Comparison of ENCODE assay signal across 6 cellular contexts in genomic region chr5:90355635-90356034, GRCh38.
"Had no signal": no experiment of that assay in that cellular context is flagged by ENCODE, and none has a peak within 500 bp of the region (broad histone marks: within the 10 kb centered on the region; RNA-seq: fewer than 3 reads in every experiment).

No MANE protein-coding gene starts in this region.

- H3K9me3 ChIP-seq: HAP-1 had no signal

- FAIRE-seq: HTR-8/SVneo, K562 had no signal

- H3K36me3 ChIP-seq: HAP-1 had no signal

- H3K9ac ChIP-seq: GM23248 had no signal

- H3K27ac ChIP-seq: GM23248 had no signal

- H3K4me3 ChIP-seq: GM23248, HAP-1, K562 had no signal

- DNase-seq: GM23248, IMR-90, KG1 had no signal

- H2AFZ ChIP-seq: GM23248 had no signal
